In genomic region chr2:15979759-15980604, GRCh38 we compare ENCODE assay signal across 1 cellular context.
TF ChIP-seq lines count a peak whose summit lies in the region.

No MANE protein-coding gene starts in this region.

TF ChIP-seq in WTC11, 78 proteins besides CTCF, POLR2A, EP300 and RAD21:
- TF ChIP-seq, protein P1, sequence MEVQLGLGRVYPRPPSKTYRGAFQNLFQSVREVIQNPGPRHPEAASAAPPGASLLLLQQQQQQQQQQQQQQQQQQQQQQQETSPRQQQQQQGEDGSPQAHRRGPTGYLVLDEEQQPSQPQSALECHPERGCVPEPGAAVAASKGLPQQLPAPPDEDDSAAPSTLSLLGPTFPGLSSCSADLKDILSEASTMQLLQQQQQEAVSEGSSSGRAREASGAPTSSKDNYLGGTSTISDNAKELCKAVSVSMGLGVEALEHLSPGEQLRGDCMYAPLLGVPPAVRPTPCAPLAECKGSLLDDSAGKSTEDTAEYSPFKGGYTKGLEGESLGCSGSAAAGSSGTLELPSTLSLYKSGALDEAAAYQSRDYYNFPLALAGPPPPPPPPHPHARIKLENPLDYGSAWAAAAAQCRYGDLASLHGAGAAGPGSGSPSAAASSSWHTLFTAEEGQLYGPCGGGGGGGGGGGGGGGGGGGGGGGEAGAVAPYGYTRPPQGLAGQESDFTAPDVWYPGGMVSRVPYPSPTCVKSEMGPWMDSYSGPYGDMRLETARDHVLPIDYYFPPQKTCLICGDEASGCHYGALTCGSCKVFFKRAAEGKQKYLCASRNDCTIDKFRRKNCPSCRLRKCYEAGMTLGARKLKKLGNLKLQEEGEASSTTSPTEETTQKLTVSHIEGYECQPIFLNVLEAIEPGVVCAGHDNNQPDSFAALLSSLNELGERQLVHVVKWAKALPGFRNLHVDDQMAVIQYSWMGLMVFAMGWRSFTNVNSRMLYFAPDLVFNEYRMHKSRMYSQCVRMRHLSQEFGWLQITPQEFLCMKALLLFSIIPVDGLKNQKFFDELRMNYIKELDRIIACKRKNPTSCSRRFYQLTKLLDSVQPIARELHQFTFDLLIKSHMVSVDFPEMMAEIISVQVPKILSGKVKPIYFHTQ (CRISPR knock-in tag; IDR thresholded peaks at IDR 0.05) = no peak
- TF ChIP-seq IRF2 (CRISPR knock-in tag; IDR thresholded peaks at IDR 0.05; ENCODE audit: borderline replicate concordance, low read depth) = no peak
- TF ChIP-seq EMX1 (CRISPR knock-in tag; IDR thresholded peaks at IDR 0.05) = no peak
- TF ChIP-seq, protein P2, sequence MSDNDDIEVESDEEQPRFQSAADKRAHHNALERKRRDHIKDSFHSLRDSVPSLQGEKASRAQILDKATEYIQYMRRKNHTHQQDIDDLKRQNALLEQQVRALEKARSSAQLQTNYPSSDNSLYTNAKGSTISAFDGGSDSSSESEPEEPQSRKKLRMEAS (CRISPR knock-in tag; IDR thresholded peaks at IDR 0.05) = no peak
- no peak for TF ChIP-seq ZNF121 (CRISPR knock-in tag; IDR thresholded peaks at IDR 0.05)
- TF ChIP-seq, protein P3, sequence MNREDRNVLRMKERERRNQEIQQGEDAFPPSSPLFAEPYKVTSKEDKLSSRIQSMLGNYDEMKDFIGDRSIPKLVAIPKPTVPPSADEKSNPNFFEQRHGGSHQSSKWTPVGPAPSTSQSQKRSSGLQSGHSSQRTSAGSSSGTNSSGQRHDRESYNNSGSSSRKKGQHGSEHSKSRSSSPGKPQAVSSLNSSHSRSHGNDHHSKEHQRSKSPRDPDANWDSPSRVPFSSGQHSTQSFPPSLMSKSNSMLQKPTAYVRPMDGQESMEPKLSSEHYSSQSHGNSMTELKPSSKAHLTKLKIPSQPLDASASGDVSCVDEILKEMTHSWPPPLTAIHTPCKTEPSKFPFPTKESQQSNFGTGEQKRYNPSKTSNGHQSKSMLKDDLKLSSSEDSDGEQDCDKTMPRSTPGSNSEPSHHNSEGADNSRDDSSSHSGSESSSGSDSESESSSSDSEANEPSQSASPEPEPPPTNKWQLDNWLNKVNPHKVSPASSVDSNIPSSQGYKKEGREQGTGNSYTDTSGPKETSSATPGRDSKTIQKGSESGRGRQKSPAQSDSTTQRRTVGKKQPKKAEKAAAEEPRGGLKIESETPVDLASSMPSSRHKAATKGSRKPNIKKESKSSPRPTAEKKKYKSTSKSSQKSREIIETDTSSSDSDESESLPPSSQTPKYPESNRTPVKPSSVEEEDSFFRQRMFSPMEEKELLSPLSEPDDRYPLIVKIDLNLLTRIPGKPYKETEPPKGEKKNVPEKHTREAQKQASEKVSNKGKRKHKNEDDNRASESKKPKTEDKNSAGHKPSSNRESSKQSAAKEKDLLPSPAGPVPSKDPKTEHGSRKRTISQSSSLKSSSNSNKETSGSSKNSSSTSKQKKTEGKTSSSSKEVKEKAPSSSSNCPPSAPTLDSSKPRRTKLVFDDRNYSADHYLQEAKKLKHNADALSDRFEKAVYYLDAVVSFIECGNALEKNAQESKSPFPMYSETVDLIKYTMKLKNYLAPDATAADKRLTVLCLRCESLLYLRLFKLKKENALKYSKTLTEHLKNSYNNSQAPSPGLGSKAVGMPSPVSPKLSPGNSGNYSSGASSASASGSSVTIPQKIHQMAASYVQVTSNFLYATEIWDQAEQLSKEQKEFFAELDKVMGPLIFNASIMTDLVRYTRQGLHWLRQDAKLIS (CRISPR knock-in tag; IDR thresholded peaks at IDR 0.05; ENCODE audit: borderline replicate concordance) = no peak
- 0 out of 2 replicates have a peak, but pooled peaks have one; percentile 17 for TF ChIP-seq MXD4 (CRISPR knock-in tag; IDR thresholded peaks at IDR 0.05; ENCODE audit: borderline replicate concordance)
- peak; percentile 95 for TF ChIP-seq GTF2I (CRISPR knock-in tag; conservative IDR thresholded peaks at IDR 0.05)
- TF ChIP-seq FOXP1 (CRISPR knock-in tag; IDR thresholded peaks at IDR 0.05; ENCODE audit: borderline replicate concordance) = no peak
- no peak for TF ChIP-seq SOX15 (CRISPR knock-in tag; IDR thresholded peaks at IDR 0.05)
- TF ChIP-seq, protein P4, sequence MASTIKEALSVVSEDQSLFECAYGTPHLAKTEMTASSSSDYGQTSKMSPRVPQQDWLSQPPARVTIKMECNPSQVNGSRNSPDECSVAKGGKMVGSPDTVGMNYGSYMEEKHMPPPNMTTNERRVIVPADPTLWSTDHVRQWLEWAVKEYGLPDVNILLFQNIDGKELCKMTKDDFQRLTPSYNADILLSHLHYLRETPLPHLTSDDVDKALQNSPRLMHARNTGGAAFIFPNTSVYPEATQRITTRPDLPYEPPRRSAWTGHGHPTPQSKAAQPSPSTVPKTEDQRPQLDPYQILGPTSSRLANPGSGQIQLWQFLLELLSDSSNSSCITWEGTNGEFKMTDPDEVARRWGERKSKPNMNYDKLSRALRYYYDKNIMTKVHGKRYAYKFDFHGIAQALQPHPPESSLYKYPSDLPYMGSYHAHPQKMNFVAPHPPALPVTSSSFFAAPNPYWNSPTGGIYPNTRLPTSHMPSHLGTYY (CRISPR knock-in tag; IDR thresholded peaks at IDR 0.05) = no peak
- TF ChIP-seq ZNF532 (CRISPR knock-in tag; IDR thresholded peaks at IDR 0.05; ENCODE audit: borderline replicate concordance) = no peak
- TF ChIP-seq SP1 (CRISPR knock-in tag; conservative IDR thresholded peaks at IDR 0.05) = no peak
- TF ChIP-seq, protein P5, sequence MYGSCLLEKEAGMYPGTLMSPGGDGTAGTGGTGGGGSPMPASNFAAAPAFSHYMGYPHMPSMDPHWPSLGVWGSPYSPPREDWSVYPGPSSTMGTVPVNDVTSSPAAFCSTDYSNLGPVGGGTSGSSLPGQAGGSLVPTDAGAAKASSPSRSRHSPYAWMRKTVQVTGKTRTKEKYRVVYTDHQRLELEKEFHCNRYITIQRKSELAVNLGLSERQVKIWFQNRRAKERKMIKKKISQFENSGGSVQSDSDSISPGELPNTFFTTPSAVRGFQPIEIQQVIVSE (CRISPR knock-in tag; IDR thresholded peaks at IDR 0.05; ENCODE audit: borderline replicate concordance) = no peak
TF ChIP-seq in WTC11: peak in this region for 2.
